In genomic region chr6:109318328-109318876, GRCh38 we compare ENCODE assay signal across 1 cellular context.
TF ChIP-seq lines count a peak whose summit lies in the region.

No MANE protein-coding gene starts in this region.

TF ChIP-seq in WTC11, 78 proteins besides CTCF, POLR2A, EP300 and RAD21 (continued from another document):
- no peak for TF ChIP-seq IRF1 (CRISPR knock-in tag; IDR thresholded peaks at IDR 0.05)
